8 cellular contexts compared by ENCODE assay signal in genomic region chr12:94150483-94151225, GRCh38. TPM values are rescaled to one million over a fixed set of nuclear protein-coding genes. Genes with fewer than 3 reads are reported as not detected.
DNase-seq lines count a peak whose midpoint lies in the region; TF ChIP-seq lines count a peak whose summit lies in the region.

No MANE protein-coding gene starts in this region.

- H3K27ac ChIP-seq in thymus (ENCODE audit: low read depth) (no peak overlapping the region), RWPE1 (no peak overlapping the region)

- no peaks in the 10 kb centered on the region for H3K36me3 ChIP-seq in thymus (ENCODE audit: control insufficient read depth, insufficient read depth)

- H3K27me3 ChIP-seq in mononuclear cell (ENCODE audit: insufficient read depth, low read length), result no peaks in the 10 kb centered on the region
- peaks cover 62% of the 10 kb centered on the region for H3K27me3 ChIP-seq in thymus (ENCODE audit: control insufficient read depth, insufficient read depth)

- H3K4me1 ChIP-seq in mononuclear cell (ENCODE audit: insufficient read depth, low read length) (peaks cover 41% of the 10 kb centered on the region), thymus (ENCODE audit: control insufficient read depth, insufficient read depth, low read length) (peaks cover 8% of the 10 kb centered on the region)

- DNase-seq in DMS153 treated with DMSO at 0.1 percent for 48 hours (lab: John Stamatoyannopoulos, UW; ENCODE audit: unreplicated experiment), result peak; percentile 31
- DNase-seq in DMS153 (lab: John Stamatoyannopoulos, UW), result no peak
- peak; percentile 75 for DNase-seq in RPMI8226
- peak; percentile 74 for DNase-seq in cerebellar cortex (ENCODE audit: low spot score)
- no peak for DNase-seq in RWPE1 (ENCODE audit: low spot score)
- no peak for DNase-seq in HPDE6-E6E7 (ENCODE audit: extremely low spot score)

- POLR2A ChIA-PET in RWPE1 (lab: Yijun Ruan, JAX; ENCODE audit: low non-redundant PET), result no interaction called here

- WGBS in thymus, result 10% methylated on average over 26 of the region's 26 CpGs

- TF ChIP-seq CTCF in RWPE1 (conservative IDR thresholded peaks at IDR 0.05; ENCODE audit: low read depth), result no peak

- H3K4me3 ChIP-seq in mononuclear cell (ENCODE audit: low read length), result peak overlapping the region; percentile 65
- peak overlapping the region; percentile 68 for H3K4me3 ChIP-seq in thymus (ENCODE audit: low read length)

- CTCF ChIA-PET in RWPE1 (lab: Yijun Ruan, JAX), result interaction anchor here (0.6 kb wide), 1 partner anchor 951 kb away, joined by 3 read pairs; no protein-coding TSS in a partner anchor

- no peaks in the 10 kb centered on the region for H3K9me3 ChIP-seq in mononuclear cell (ENCODE audit: low read depth, low read length)
- peaks cover 3% of the 10 kb centered on the region for H3K9me3 ChIP-seq in thymus (ENCODE audit: control insufficient read depth)

RNA-seq across cellular contexts. Expression of gene PLXNC1, which starts 2.3 kb away (rescaled TPM):
- total RNA-seq in mononuclear cell, result 40.4 TPM
- polyA plus RNA-seq in thymus, result 3.7 TPM

Comparison
In these comparisons a context has a peak if more than half of its experiments do, and no peak if none do; other contexts are left out.
1. DNase-seq: peak in DMS153 treated with DMSO at 0.1 percent for 48 hours (single experiment), RPMI8226 (single experiment) and cerebellar cortex (single experiment); none in DMS153 (single experiment), RWPE1 (single experiment) and HPDE6-E6E7 (single experiment).